ENCODE assay signal across 8 cellular contexts in the genomic region with DNA sequence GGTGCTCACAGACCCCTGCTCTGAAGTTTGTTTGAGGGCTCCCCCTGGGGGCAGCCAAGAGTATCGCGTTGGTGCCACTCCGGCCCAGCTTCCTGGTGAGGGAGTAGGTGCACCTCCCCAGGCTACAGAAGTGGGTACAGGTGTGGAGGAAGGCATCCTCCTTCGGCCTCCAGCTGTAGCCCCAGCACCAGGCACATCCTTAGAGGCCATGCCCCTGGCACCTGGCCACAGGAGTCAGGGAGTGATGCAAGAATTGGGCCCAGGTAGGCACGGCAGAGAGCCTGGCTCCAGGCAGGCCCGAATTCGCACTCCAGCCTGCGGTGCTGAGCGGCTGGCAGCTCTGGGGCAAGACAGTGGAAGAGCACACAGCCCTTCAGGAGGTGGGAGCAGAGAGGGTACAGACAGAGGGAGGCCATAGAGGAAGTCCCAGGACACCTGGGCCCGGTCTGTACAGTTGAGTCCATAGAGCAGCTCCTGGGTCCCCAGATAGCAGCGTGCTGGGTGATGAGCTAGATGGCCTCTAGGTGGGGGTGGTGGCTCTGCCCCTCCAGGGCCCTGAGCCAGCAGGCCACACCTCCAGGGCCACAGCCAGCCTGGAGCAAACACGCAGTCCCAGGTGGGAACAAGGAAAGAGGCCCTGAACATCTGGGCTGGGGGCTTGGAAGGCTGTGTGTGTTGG. TPM values are rescaled to one million over a fixed set of nuclear protein-coding genes. Genes with fewer than 3 reads are reported as not detected.
DNase-seq lines count a peak whose midpoint lies in the region; ATAC-seq and FAIRE-seq lines count a peak whose summit lies in the region.

No MANE protein-coding gene starts in this region.

- no peak overlapping the region for H2BK5ac ChIP-seq in mesenchymal stem cell (ENCODE audit: low read depth, low read length, poor library complexity, severe bottlenecking)

- H3K23ac ChIP-seq in mesenchymal stem cell (ENCODE audit: low read length in 2 of 2) = no peak overlapping the region

- no peak overlapping the region for H2BK15ac ChIP-seq in mesenchymal stem cell (ENCODE audit: low read depth, poor library complexity, severe bottlenecking)

- peak; percentile 60 for ATAC-seq in activated CD8-positive, alpha-beta T cell treated with anti-CD3 and anti-CD28 coated beads, Interleukin-2, amount 10 ng/mL, durations not matched to agents 7 days and 5 days
- ATAC-seq in HG03378 (IDR thresholded peaks at IDR 0.05; ENCODE audit: unreplicated experiment) = no peak

- no peak overlapping the region for H3K18ac ChIP-seq in mesenchymal stem cell (ENCODE audit: low read depth in 1 of 2, low read length in 2 of 2)

- H3K9ac ChIP-seq in NT2/D1 (ENCODE audit: insufficient read length, low read depth) = peak overlapping the region; percentile 90
- no peak overlapping the region for H3K9ac ChIP-seq in mesenchymal stem cell (ENCODE audit: low read length)

- no peaks in the 10 kb centered on the region for H3K9me3 ChIP-seq in NT2/D1 (ENCODE audit: insufficient read depth, low read length)
- no peaks in the 10 kb centered on the region for H3K9me3 ChIP-seq in mesenchymal stem cell (ENCODE audit: control insufficient read depth, low read length)

- H2BK12ac ChIP-seq in mesenchymal stem cell (ENCODE audit: low read length in 2 of 2) = no peak overlapping the region

- H3K4ac ChIP-seq in mesenchymal stem cell (ENCODE audit: low read depth in 1 of 2, low read length in 2 of 2) = no peak overlapping the region

- no peak overlapping the region for H4K91ac ChIP-seq in mesenchymal stem cell (ENCODE audit: low read length)

- no peak overlapping the region for H2AK5ac ChIP-seq in mesenchymal stem cell (ENCODE audit: low read length, severe bottlenecking)

- H3K4me3 ChIP-seq in NT2/D1 (ENCODE audit: insufficient read length, low read depth) = peak overlapping the region; percentile 27
- H3K4me3 ChIP-seq in mesenchymal stem cell (ENCODE audit: insufficient read depth in 1 of 2, low read depth in 1 of 2, low read length in 2 of 2) = no peak overlapping the region

- H3K27me3 ChIP-seq in NT2/D1 (ENCODE audit: insufficient read depth, insufficient read length) = peaks cover 12% of the 10 kb centered on the region
- peaks cover 0 to 10% of the 10 kb centered on the region in 2 experiments for H3K27me3 ChIP-seq in mesenchymal stem cell (ENCODE audit: control insufficient read depth in 1 of 2, insufficient read depth in 1 of 2, low read length in 2 of 2)

- H3K27me3 Mint-ChIP-seq in activated CD8-positive, alpha-beta T cell treated with anti-CD3 and anti-CD28 coated beads, Interleukin-2, amount 10 ng/mL, durations not matched to agents 7 days and 5 days (ENCODE audit: low read depth) = no peaks in the 10 kb centered on the region

- CTCF ChIA-PET in activated CD8-positive, alpha-beta T cell treated with anti-CD3 and anti-CD28 coated beads, Interleukin-2, amount 10 ng/mL, durations not matched to agents 7 days and 5 days (lab: Charles Lee) = interaction anchor here (0.7 to 6.2 kb wide), 34 partner anchors 9 to 277 kb away, joined by 3 to 78 read pairs (median 5); partner anchors contain the start of genes ABCA2, AJM1, ANAPC2 and MAN1B1

- peaks cover 31% of the 10 kb centered on the region for H3K4me1 Mint-ChIP-seq in activated CD8-positive, alpha-beta T cell treated with anti-CD3 and anti-CD28 coated beads, Interleukin-2, amount 10 ng/mL, durations not matched to agents 7 days and 5 days (ENCODE audit: low read depth)

- H3K9me3 Mint-ChIP-seq in activated CD8-positive, alpha-beta T cell treated with anti-CD3 and anti-CD28 coated beads, Interleukin-2, amount 10 ng/mL, durations not matched to agents 7 days and 5 days (ENCODE audit: insufficient read depth) = no peaks in the 10 kb centered on the region

- H3K4me2 ChIP-seq in mesenchymal stem cell (ENCODE audit: low read length, poor library complexity, severe bottlenecking) = no peak overlapping the region

- no peak overlapping the region for H2AFZ ChIP-seq in mesenchymal stem cell (ENCODE audit: low read depth, low read length)

- H3K36me3 ChIP-seq in NT2/D1 (ENCODE audit: insufficient read depth, insufficient read length, low read length) (peaks cover 30% of the 10 kb centered on the region), mesenchymal stem cell (ENCODE audit: control insufficient read depth in 1 of 2, insufficient read depth in 2 of 2, low read depth in 1 of 2, low read length in 2 of 2) (peaks cover 0 to 6% of the 10 kb centered on the region in 2 experiments)

- H3K4me1 ChIP-seq in NT2/D1 (ENCODE audit: insufficient read depth, insufficient read length) (peaks cover 33% of the 10 kb centered on the region), mesenchymal stem cell (ENCODE audit: control insufficient read depth, insufficient read depth, low read depth, low read length) (peaks cover 18% of the 10 kb centered on the region)

- H2BK120ac ChIP-seq in mesenchymal stem cell (ENCODE audit: low read depth, low read length) = no peak overlapping the region

- H3K27ac Mint-ChIP-seq in activated CD8-positive, alpha-beta T cell treated with anti-CD3 and anti-CD28 coated beads, Interleukin-2, amount 10 ng/mL, durations not matched to agents 7 days and 5 days = peak overlapping the region; percentile 81

- H3K27ac ChIP-seq in mesenchymal stem cell (ENCODE audit: low read length, poor library complexity, severe bottlenecking) = no peak overlapping the region

- no peak for FAIRE-seq in HTR-8/SVneo (lab: Jason Lieb, UNC)

- DNase-seq in G401 (ENCODE audit: low spot score) = peak; percentile 74
- DNase-seq in HTR-8/SVneo (ENCODE audit: insufficient read length, low spot score) = peak; percentile 73
- peak; percentile 64 for DNase-seq in NT2/D1 (ENCODE audit: low read depth, low spot score)
- peak; percentile 93 for DNase-seq in activated CD8-positive, alpha-beta T cell treated with anti-CD3 and anti-CD28 coated beads, Interleukin-2, amount 10 ng/mL, durations not matched to agents 7 days and 5 days
- peak; percentile 82 for DNase-seq in ecto neural progenitor cell (ENCODE audit: low spot score)
- peak; percentile 84 for DNase-seq in mesenchymal stem cell
- peak; percentile 52 to 66 for DNase-seq in stimulated activated CD8-positive, alpha-beta memory T cell treated with anti-CD3 and anti-CD28 coated beads, Interleukin-4, amount 100 ng/mL, for 1 hour (ENCODE audit: low read depth in 2 of 2, low spot score in 1 of 2)

- POLR2A ChIA-PET in activated CD8-positive, alpha-beta T cell treated with anti-CD3 and anti-CD28 coated beads, Interleukin-2, amount 10 ng/mL, durations not matched to agents 7 days and 5 days (lab: Charles Lee) = interaction anchor here (0.9 to 4.7 kb wide), 3 partner anchors 19 to 173 kb away, joined by 4 to 49 read pairs (median 4); partner anchors contain the start of genes MAN1B1 and TUBB4B

- no peak overlapping the region for H3K14ac ChIP-seq in mesenchymal stem cell (ENCODE audit: low read length in 2 of 2)

- H3K79me1 ChIP-seq in mesenchymal stem cell (replicated peaks; ENCODE audit: low read length, poor library complexity, severe bottlenecking) = no peaks in the 10 kb centered on the region

- in situ Hi-C loops in G401 (cut with HindIII; ENCODE audit: low sequenced_read_pairs) = no loop called here

- no peak overlapping the region for H4K8ac ChIP-seq in mesenchymal stem cell (ENCODE audit: low read length)

- peaks cover 10% of the 10 kb centered on the region for H3K36me3 Mint-ChIP-seq in activated CD8-positive, alpha-beta T cell treated with anti-CD3 and anti-CD28 coated beads, Interleukin-2, amount 10 ng/mL, durations not matched to agents 7 days and 5 days (ENCODE audit: low read depth)

- 65% methylated on average over 11 of the region's 12 CpGs for WGBS in mesenchymal stem cell

- H3K4me3 Mint-ChIP-seq in activated CD8-positive, alpha-beta T cell treated with anti-CD3 and anti-CD28 coated beads, Interleukin-2, amount 10 ng/mL, durations not matched to agents 7 days and 5 days = peak overlapping the region; percentile 70

RNA-seq across cellular contexts. Expression of gene SAPCD2, which starts 2.4 kb away (rescaled TPM):
- total RNA-seq in G401 (2014; rRNA removed; shearing (Covaris generic)) = 62.9 and 63.5 TPM in 2 replicates
- total RNA-seq in activated CD8-positive, alpha-beta T cell treated with anti-CD3 and anti-CD28 coated beads, Interleukin-2, amount 10 ng/mL, durations not matched to agents 7 days and 5 days = 10 to 100 TPM; 56.8 to 57.0 TPM
- polyA plus RNA-seq in mesenchymal stem cell (2013, experiment 1 of 2) = 1.3 TPM
- polyA plus RNA-seq in mesenchymal stem cell (2013, experiment 2 of 2) = 1.2 TPM

RNA-seq across cellular contexts. Expression of gene UAP1L1, which starts 9.3 kb away (rescaled TPM):
- 28.9 and 34.7 TPM in 2 replicates for total RNA-seq in G401 (2014; rRNA removed; shearing (Covaris generic))
- total RNA-seq in activated CD8-positive, alpha-beta T cell treated with anti-CD3 and anti-CD28 coated beads, Interleukin-2, amount 10 ng/mL, durations not matched to agents 7 days and 5 days = 10 to 100 TPM; 63.1 to 66.8 TPM
- 27.8 TPM for polyA plus RNA-seq in mesenchymal stem cell (2013, experiment 1 of 2)
- 27.0 TPM for polyA plus RNA-seq in mesenchymal stem cell (2013, experiment 2 of 2)

RNA-seq across cellular contexts. Expression of gene ENTPD2, which starts 14.1 kb away (rescaled TPM):
- total RNA-seq in G401 (2014; rRNA removed; shearing (Covaris generic)) = not detected in 2 replicates
- total RNA-seq in activated CD8-positive, alpha-beta T cell treated with anti-CD3 and anti-CD28 coated beads, Interleukin-2, amount 10 ng/mL, durations not matched to agents 7 days and 5 days = under 1 TPM in 1 of 2 experiments, not detected in 1; 0.34 TPM
- polyA plus RNA-seq in mesenchymal stem cell (2013, experiment 1 of 2) = not detected
- polyA plus RNA-seq in mesenchymal stem cell (2013, experiment 2 of 2) = not detected

RNA-seq across cellular contexts. Expression of gene MAN1B1, which starts 18.8 kb away (rescaled TPM):
- 67.0 and 73.9 TPM in 2 replicates for total RNA-seq in G401 (2014; rRNA removed; shearing (Covaris generic))
- 10 to 100 TPM; 42.2 to 49.2 TPM for total RNA-seq in activated CD8-positive, alpha-beta T cell treated with anti-CD3 and anti-CD28 coated beads, Interleukin-2, amount 10 ng/mL, durations not matched to agents 7 days and 5 days
- 67.1 TPM for polyA plus RNA-seq in mesenchymal stem cell (2013, experiment 1 of 2)
- 66.3 TPM for polyA plus RNA-seq in mesenchymal stem cell (2013, experiment 2 of 2)

RNA-seq across cellular contexts. Expression of gene NPDC1, which starts 22.0 kb away (rescaled TPM):
- total RNA-seq in G401 (2014; rRNA removed; shearing (Covaris generic)) = 32.0 and 38.4 TPM in 2 replicates
- total RNA-seq in activated CD8-positive, alpha-beta T cell treated with anti-CD3 and anti-CD28 coated beads, Interleukin-2, amount 10 ng/mL, durations not matched to agents 7 days and 5 days = 10 to 100 TPM; 20.1 to 29.9 TPM
- polyA plus RNA-seq in mesenchymal stem cell (2013, experiment 1 of 2) = 27.3 TPM
- polyA plus RNA-seq in mesenchymal stem cell (2013, experiment 2 of 2) = 25.4 TPM
